Comparison of ENCODE assay signal across 16 cellular contexts in the genomic region with DNA sequence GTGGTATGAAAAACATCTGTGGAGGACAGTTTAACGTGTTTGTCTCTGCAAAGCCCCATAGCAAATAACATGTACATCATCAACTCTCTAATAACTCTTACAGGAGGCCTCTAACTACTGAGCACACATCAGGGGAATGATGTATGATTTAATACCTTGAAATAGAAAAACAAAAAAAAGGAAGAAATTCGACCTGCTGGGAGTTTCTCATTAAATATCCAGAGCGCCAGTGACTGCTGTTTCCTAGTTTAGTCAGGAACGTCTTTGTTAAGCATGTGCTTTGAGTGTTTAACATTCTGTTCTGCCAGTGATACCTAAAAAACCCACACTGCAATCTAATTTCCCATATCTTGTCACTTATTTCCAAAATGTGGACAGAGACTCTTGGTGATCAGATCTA.
"Had no signal": no experiment of that assay in that cellular context is flagged by ENCODE, and none has a peak within 500 bp of the region (broad histone marks: within the 10 kb centered on the region; RNA-seq: fewer than 3 reads in every experiment).

No MANE protein-coding gene starts in this region.

- H3K9me3 Mint-ChIP-seq: activated CD8-positive, alpha-beta T cell treated with anti-CD3 and anti-CD28 coated beads for 36 hours; activated T-helper 17 cell treated with anti-CD3 and anti-CD28 coated beads, Interleukin-2, amount 50 U/mL, for 72 hours had no signal

- H3K4me3 ChIP-seq: coronary artery, lower lobe of right lung had no signal

- H3K36me3 ChIP-seq: lower lobe of right lung had no signal

- ATAC-seq: activated CD8-positive, alpha-beta T cell treated with anti-CD3 and anti-CD28 coated beads for 36 hours; activated T-helper 17 cell treated with anti-CD3 and anti-CD28 coated beads, Interleukin-2, amount 50 U/mL, for 72 hours; lower lobe of right lung; naive thymus-derived CD8-positive, alpha-beta T cell; stimulated activated naive CD8-positive, alpha-beta T cell treated with anti-CD3 and anti-CD28 coated beads, Interleukin-15, Interleukin-2, amounts not matched to agents 100 U/mL and 50 U/mL, for 24 hours; T-cell had no signal

- H3K27ac Mint-ChIP-seq: activated CD4-positive, alpha-beta T cell treated with anti-CD3 and anti-CD28 coated beads, Interleukin-2, amount 10 ng/mL, durations not matched to agents 24 days and 14 days; activated CD8-positive, alpha-beta T cell treated with anti-CD3 and anti-CD28 coated beads for 36 hours; activated T-helper 17 cell treated with anti-CD3 and anti-CD28 coated beads, Interleukin-2, amount 50 U/mL, for 72 hours; naive thymus-derived CD8-positive, alpha-beta T cell; T-cell had no signal

- H3K9me3 ChIP-seq: lower lobe of right lung had no signal

- H3K4me3 Mint-ChIP-seq: activated CD4-positive, alpha-beta T cell treated with anti-CD3 and anti-CD28 coated beads, Interleukin-2, amount 10 ng/mL, durations not matched to agents 24 days and 14 days; activated CD8-positive, alpha-beta T cell treated with anti-CD3 and anti-CD28 coated beads for 36 hours; activated T-helper 17 cell treated with anti-CD3 and anti-CD28 coated beads, Interleukin-2, amount 50 U/mL, for 72 hours; central memory CD8-positive, alpha-beta T cell; naive thymus-derived CD8-positive, alpha-beta T cell; T-cell had no signal

- H3K36me3 Mint-ChIP-seq: naive thymus-derived CD8-positive, alpha-beta T cell; T-cell had no signal

- DNase-seq: activated CD4-positive, alpha-beta T cell treated with anti-CD3 and anti-CD28 coated beads, Interleukin-2, amount 10 ng/mL, durations not matched to agents 24 days and 14 days; activated CD8-positive, alpha-beta T cell treated with anti-CD3 and anti-CD28 coated beads for 36 hours; activated naive CD4-positive, alpha-beta T cell treated with Interleukin-2 at 50 U/mL for 16 hours; activated T-cell treated with anti-CD3 and anti-CD28 coated beads, Interleukin-2, amount 50 U/mL, for 1 hour; lower lobe of right lung; naive thymus-derived CD8-positive, alpha-beta T cell; nucleus accumbens; posterior cingulate gyrus; stimulated activated CD4-positive, alpha-beta T cell treated with anti-CD3 and anti-CD28 coated beads, Interleukin-2, amount 100 ng/mL, for 24 hours; stimulated activated naive CD8-positive, alpha-beta T cell treated with anti-CD3 and anti-CD28 coated beads, Interleukin-15, Interleukin-2, amounts not matched to agents 100 U/mL and 50 U/mL, for 24 hours; T-cell; T1000; trophoblast cell had no signal

- H3K27me3 Mint-ChIP-seq: activated CD4-positive, alpha-beta T cell treated with anti-CD3 and anti-CD28 coated beads, Interleukin-2, amount 10 ng/mL, durations not matched to agents 24 days and 14 days; activated CD8-positive, alpha-beta T cell treated with anti-CD3 and anti-CD28 coated beads for 36 hours; activated T-helper 17 cell treated with anti-CD3 and anti-CD28 coated beads, Interleukin-2, amount 50 U/mL, for 72 hours; central memory CD8-positive, alpha-beta T cell; naive thymus-derived CD8-positive, alpha-beta T cell; T-cell had no signal

- H3K27ac ChIP-seq: coronary artery, lower lobe of right lung had no signal

- H3K4me1 ChIP-seq: lower lobe of right lung had no signal

- H3K4me1 Mint-ChIP-seq: activated CD4-positive, alpha-beta T cell treated with anti-CD3 and anti-CD28 coated beads, Interleukin-2, amount 10 ng/mL, durations not matched to agents 24 days and 14 days; activated T-helper 17 cell treated with anti-CD3 and anti-CD28 coated beads, Interleukin-2, amount 50 U/mL, for 72 hours; central memory CD8-positive, alpha-beta T cell; naive thymus-derived CD8-positive, alpha-beta T cell; T-cell had no signal
